Comparison of ENCODE assay signal across 26 cellular contexts in genomic region chr3:18033581-18033980, GRCh38.
"Had no signal": no experiment of that assay in that cellular context is flagged by ENCODE, and none has a peak within 500 bp of the region (broad histone marks: within the 10 kb centered on the region; RNA-seq: fewer than 3 reads in every experiment).

No MANE protein-coding gene starts in this region.

- H3K9me3 ChIP-seq: esophagus squamous epithelium, heart right ventricle, left lung, mucosa of descending colon, neutrophil, right lobe of liver, suprapubic skin, transverse colon, upper lobe of right lung, uterus had no signal

- ATAC-seq: effector memory CD8-positive, alpha-beta T cell; heart right ventricle; left cardiac atrium; left lung; mucosa of descending colon; natural killer cell treated with Interleukin-12 subunit alpha and Interleukin-12 subunit beta and Interleukin-15 and Interleukin-18, amount 100 ng/mL, for 72 hours; right lobe of liver; stimulated activated naive CD8-positive, alpha-beta T cell treated with anti-CD3 and anti-CD28 coated beads, Interleukin-15, amount 100 ng/mL, for 72 hours; upper lobe of right lung had no signal

- H3K4me1 ChIP-seq: esophagus squamous epithelium, heart right ventricle, left lung, parathyroid adenoma, right lobe of liver, suprapubic skin, transverse colon, upper lobe of right lung, uterus had no signal

- DNase-seq: effector memory CD8-positive, alpha-beta T cell; erythroblast; esophagus squamous epithelium; foreskin melanocyte; glutamatergic neuron; heart right ventricle; hippocampal formation; left cardiac atrium; left lung; mesenchymal stem cell; mucosa of descending colon; naive B cell; right lobe of liver; small intestine; stimulated activated CD4-positive, alpha-beta T cell treated with anti-CD3 and anti-CD28 coated beads, Interleukin-1b, Interleukin-23, amount 100 ng/mL, for 48 hours; stimulated activated CD4-positive, alpha-beta T cell treated with anti-CD3 and anti-CD28 coated beads, Interleukin-4, amount 100 ng/mL, for 1 hour; stimulated activated CD8-positive, alpha-beta memory T cell treated with anti-CD3 and anti-CD28 coated beads, Interleukin-4, amount 100 ng/mL, for 48 hours; stimulated activated naive CD4-positive, alpha-beta T cell; stimulated activated naive CD8-positive, alpha-beta T cell treated with anti-CD3 and anti-CD28 coated beads, Interleukin-15, amount 100 ng/mL, for 72 hours; transverse colon; upper lobe of right lung; uterus had no signal

- H3K27ac ChIP-seq: esophagus squamous epithelium, heart right ventricle, left lung, neutrophil, parathyroid adenoma, right lobe of liver, suprapubic skin, transverse colon, upper lobe of right lung, uterus had no signal

- H3K36me3 ChIP-seq: esophagus squamous epithelium, heart right ventricle, left lung, neutrophil, right lobe of liver, suprapubic skin, transverse colon, upper lobe of right lung, uterus had no signal

- H3K4me3 ChIP-seq: esophagus squamous epithelium, heart right ventricle, left lung, mucosa of descending colon, right lobe of liver, suprapubic skin, transverse colon, upper lobe of right lung, uterus had no signal

- H3K27me3 ChIP-seq: left lung, neutrophil, right lobe of liver, suprapubic skin, transverse colon, upper lobe of right lung, uterus had no signal
